Comparison of ENCODE assay signal across 28 cellular contexts in genomic region chr1:116694524-116694923, GRCh38. TPM values are rescaled to one million over a fixed set of nuclear protein-coding genes. Genes with fewer than 3 reads are reported as not detected.
DNase-seq lines count a peak whose midpoint lies in the region; ATAC-seq and TF ChIP-seq lines count a peak whose summit lies in the region.
"Had no signal": no experiment of that assay in that cellular context is flagged by ENCODE, and none has a peak within 500 bp of the region (broad histone marks: within the 10 kb centered on the region; RNA-seq: fewer than 3 reads in every experiment).

No MANE protein-coding gene starts in this region.

- H3K4me3 ChIP-seq in breast epithelium (no peak overlapping the region), fibroblast of the aortic adventitia (ENCODE audit: low read depth, low read length) (no peak overlapping the region), suprapubic skin (no peak overlapping the region), HAP-1 (no peak overlapping the region)
- H3K4me3 ChIP-seq in CD8-positive, alpha-beta memory T cell (ENCODE audit: low read length): no peak overlapping the region
- H3K4me3 ChIP-seq: A549, colonic mucosa, heart right ventricle, uterus had no signal

- no peaks in the 10 kb centered on the region for H3K27me3 ChIP-seq in breast epithelium
- H3K27me3 ChIP-seq in suprapubic skin: no peaks in the 10 kb centered on the region
- no peaks in the 10 kb centered on the region for H3K27me3 ChIP-seq in HAP-1 (ENCODE audit: low read depth)
- H3K27me3 ChIP-seq in CD8-positive, alpha-beta memory T cell (ENCODE audit: insufficient read depth, low read length, poor library complexity, severe bottlenecking): no peaks in the 10 kb centered on the region
- H3K27me3 ChIP-seq: BE2C, colonic mucosa, heart right ventricle, uterus had no signal

- H3K4me1 ChIP-seq in breast epithelium (no peaks in the 10 kb centered on the region), suprapubic skin (peaks cover 34% of the 10 kb centered on the region), HAP-1 (peaks cover 12% of the 10 kb centered on the region)
- no peaks in the 10 kb centered on the region for H3K4me1 ChIP-seq in CD8-positive, alpha-beta memory T cell (ENCODE audit: insufficient read depth, low read length)
- H3K4me1 ChIP-seq: colonic mucosa, heart right ventricle, uterus had no signal

- no peaks in the 10 kb centered on the region for H3K27me3 Mint-ChIP-seq in activated naive CD8-positive, alpha-beta T cell treated with anti-CD3 and anti-CD28 coated beads for 36 hours
- H3K27me3 Mint-ChIP-seq in activated naive CD8-positive, alpha-beta T cell treated with anti-CD3 and anti-CD28 coated beads, Interleukin-2, amount 50 U/mL, for 24 hours: no peaks in the 10 kb centered on the region
- H3K27me3 Mint-ChIP-seq in CD8-positive, alpha-beta memory T cell: peaks cover 8 to 14% of the 10 kb centered on the region in 2 donors

- H3K4me1 Mint-ChIP-seq in activated naive CD8-positive, alpha-beta T cell treated with anti-CD3 and anti-CD28 coated beads for 36 hours: no peaks in the 10 kb centered on the region
- H3K4me1 Mint-ChIP-seq in activated naive CD8-positive, alpha-beta T cell treated with anti-CD3 and anti-CD28 coated beads, Interleukin-2, amount 50 U/mL, for 24 hours: no peaks in the 10 kb centered on the region
- H3K4me1 Mint-ChIP-seq in CD8-positive, alpha-beta memory T cell: no peaks in the 10 kb centered on the region
- H3K4me1 Mint-ChIP-seq: naive thymus-derived CD4-positive, alpha-beta T cell; stimulated activated memory B cell treated with anti-CD40 and anti-IgM and Interleukin-4, amounts not matched to agents 10 μg/mL and 1 μg/mL and 100 μg/mL, for 72 hours had no signal

- WGBS in suprapubic skin: 56% methylated on average over 3 of the region's 3 CpGs

- no peak for TF ChIP-seq EP300 in suprapubic skin (IDR thresholded peaks at IDR 0.05)

- no peak for ATAC-seq in activated naive CD8-positive, alpha-beta T cell treated with anti-CD3 and anti-CD28 coated beads, Interleukin-2, amount 50 U/mL, for 24 hours
- ATAC-seq: A549; activated CD8-positive, alpha-beta T cell treated with anti-CD3 and anti-CD28 coated beads, Interleukin-2, amount 10 ng/mL, durations not matched to agents 7 days and 5 days; effector memory CD8-positive, alpha-beta T cell; naive thymus-derived CD4-positive, alpha-beta T cell; stimulated activated memory B cell treated with anti-CD40 and anti-IgM and Interleukin-4, amounts not matched to agents 10 μg/mL and 1 μg/mL and 100 μg/mL, for 72 hours had no signal

- no peak overlapping the region for H3K4me3 Mint-ChIP-seq in activated naive CD8-positive, alpha-beta T cell treated with anti-CD3 and anti-CD28 coated beads for 36 hours
- H3K4me3 Mint-ChIP-seq in activated naive CD8-positive, alpha-beta T cell treated with anti-CD3 and anti-CD28 coated beads, Interleukin-2, amount 50 U/mL, for 24 hours: no peak overlapping the region
- no peak overlapping the region for H3K4me3 Mint-ChIP-seq in CD8-positive, alpha-beta memory T cell
- H3K4me3 Mint-ChIP-seq: activated CD8-positive, alpha-beta T cell treated with anti-CD3 and anti-CD28 coated beads, Interleukin-2, amount 10 ng/mL, durations not matched to agents 7 days and 5 days; effector memory CD8-positive, alpha-beta T cell; naive thymus-derived CD4-positive, alpha-beta T cell; stimulated activated memory B cell treated with anti-CD40 and anti-IgM and Interleukin-4, amounts not matched to agents 10 μg/mL and 1 μg/mL and 100 μg/mL, for 72 hours; T-helper 1 cell treated with Interleukin-12 subunit alpha and Interleukin-12 subunit beta and Interleukin-4 antibody, amounts not matched to agents 30 μg/mL and 1 μg/mL, for 36 hours had no signal

- H3K9me3 ChIP-seq in breast epithelium (no peaks in the 10 kb centered on the region), suprapubic skin (no peaks in the 10 kb centered on the region), HAP-1 (no peaks in the 10 kb centered on the region)
- H3K9me3 ChIP-seq in CD8-positive, alpha-beta memory T cell (ENCODE audit: low read length): no peaks in the 10 kb centered on the region
- H3K9me3 ChIP-seq: A549, BE2C, colonic mucosa, heart right ventricle, uterus had no signal

- intact Hi-C loops in breast epithelium (cut with DNase I; ENCODE audit: low total_unique reads): no loop called here

- H3K36me3 Mint-ChIP-seq in activated naive CD8-positive, alpha-beta T cell treated with anti-CD3 and anti-CD28 coated beads for 36 hours: no peaks in the 10 kb centered on the region
- H3K36me3 Mint-ChIP-seq in activated naive CD8-positive, alpha-beta T cell treated with anti-CD3 and anti-CD28 coated beads, Interleukin-2, amount 50 U/mL, for 24 hours (ENCODE audit: low read depth): no peaks in the 10 kb centered on the region
- H3K36me3 Mint-ChIP-seq in CD8-positive, alpha-beta memory T cell: peaks cover 0 to 4% (median 2%) of the 10 kb centered on the region in 3 donors
- H3K36me3 Mint-ChIP-seq: naive thymus-derived CD4-positive, alpha-beta T cell; stimulated activated memory B cell treated with anti-CD40 and anti-IgM and Interleukin-4, amounts not matched to agents 10 μg/mL and 1 μg/mL and 100 μg/mL, for 72 hours had no signal

- H3K9me3 Mint-ChIP-seq in activated naive CD8-positive, alpha-beta T cell treated with anti-CD3 and anti-CD28 coated beads for 36 hours: no peaks in the 10 kb centered on the region
- H3K9me3 Mint-ChIP-seq in activated naive CD8-positive, alpha-beta T cell treated with anti-CD3 and anti-CD28 coated beads, Interleukin-2, amount 50 U/mL, for 24 hours: no peaks in the 10 kb centered on the region
- H3K9me3 Mint-ChIP-seq in CD8-positive, alpha-beta memory T cell: no peaks in the 10 kb centered on the region
- H3K9me3 Mint-ChIP-seq: effector memory CD8-positive, alpha-beta T cell; naive thymus-derived CD4-positive, alpha-beta T cell; T-helper 1 cell treated with Interleukin-12 subunit alpha and Interleukin-12 subunit beta and Interleukin-4 antibody, amounts not matched to agents 30 μg/mL and 1 μg/mL, for 36 hours had no signal

- TF ChIP-seq CTCF in breast epithelium (IDR thresholded peaks at IDR 0.05): no peak
- no peak for TF ChIP-seq CTCF in fibroblast of the aortic adventitia (IDR thresholded peaks at IDR 0.05; ENCODE audit: insufficient read depth, low read length)
- no peak for TF ChIP-seq CTCF in suprapubic skin (IDR thresholded peaks at IDR 0.05)

- no peak for TF ChIP-seq POLR2A in breast epithelium (IDR thresholded peaks at IDR 0.05)
- TF ChIP-seq POLR2A in suprapubic skin (IDR thresholded peaks at IDR 0.05): no peak

- CTCF ChIA-PET in CD8-positive, alpha-beta memory T cell (lab: Charles Lee): interaction anchor here (1.1 kb wide), 1 partner anchor 22 kb away, joined by 3 read pairs; no protein-coding TSS in a partner anchor

- DNase-seq in activated naive CD8-positive, alpha-beta T cell treated with anti-CD3 and anti-CD28 coated beads for 36 hours: no peak
- DNase-seq in activated naive CD8-positive, alpha-beta T cell treated with anti-CD3 and anti-CD28 coated beads, Interleukin-2, amount 50 U/mL, for 24 hours: no peak
- DNase-seq in breast epithelium (ENCODE audit: low spot score in 2 of 2) (peak in 1 of 2 donors; percentile 36), fibroblast of the aortic adventitia (ENCODE audit: low read depth) (peak; percentile 28), suprapubic skin (ENCODE audit: low spot score in 2 of 2) (no peak), HAP-1 (ENCODE audit: low spot score in 2 of 2) (no peak)
- DNase-seq in activated CD8-positive, alpha-beta memory T cell treated with anti-CD3 and anti-CD28 coated beads for 24 hours: no peak
- no peak for DNase-seq in CD8-positive, alpha-beta memory T cell
- DNase-seq: activated CD8-positive, alpha-beta T cell treated with anti-CD3 and anti-CD28 coated beads, Interleukin-2, amount 10 ng/mL, durations not matched to agents 7 days and 5 days; activated gamma-delta T cell; activated T-cell treated with anti-CD3 and anti-CD28 coated beads, Interleukin-2, amount 50 U/mL, for 1 hour; BE2C; colonic mucosa; DMS79; effector memory CD8-positive, alpha-beta T cell; heart right ventricle; naive thymus-derived CD4-positive, alpha-beta T cell; NCI-H187; NCI-H2227 treated with DMSO at 0.1 percent for 48 hours; OCI-M1; stimulated activated CD4-positive, alpha-beta T cell treated with anti-CD3 and anti-CD28 coated beads, Interleukin-2, amount 100 ng/mL, for 48 hours; uterus had no signal

- in situ Hi-C loops in HAP-1 (cut with MboI; ENCODE audit: low sequenced_read_pairs): no loop called here

- peak overlapping the region; percentile 62 for H3K27ac Mint-ChIP-seq in activated naive CD8-positive, alpha-beta T cell treated with anti-CD3 and anti-CD28 coated beads for 36 hours
- no peak overlapping the region for H3K27ac Mint-ChIP-seq in activated naive CD8-positive, alpha-beta T cell treated with anti-CD3 and anti-CD28 coated beads, Interleukin-2, amount 50 U/mL, for 24 hours
- peak overlapping the region in 1 of 8 donors; percentile 65 for H3K27ac Mint-ChIP-seq in CD8-positive, alpha-beta memory T cell
- H3K27ac Mint-ChIP-seq: activated CD8-positive, alpha-beta T cell treated with anti-CD3 and anti-CD28 coated beads, Interleukin-2, amount 10 ng/mL, durations not matched to agents 7 days and 5 days; effector memory CD8-positive, alpha-beta T cell; naive thymus-derived CD4-positive, alpha-beta T cell; stimulated activated memory B cell treated with anti-CD40 and anti-IgM and Interleukin-4, amounts not matched to agents 10 μg/mL and 1 μg/mL and 100 μg/mL, for 72 hours; T-helper 1 cell treated with Interleukin-12 subunit alpha and Interleukin-12 subunit beta and Interleukin-4 antibody, amounts not matched to agents 30 μg/mL and 1 μg/mL, for 36 hours had no signal

- POLR2A ChIA-PET in CD8-positive, alpha-beta memory T cell (lab: Charles Lee): no interaction called here

- H3K27ac ChIP-seq in breast epithelium (peak overlapping the region; percentile 48 to 62), suprapubic skin (peak overlapping the region; percentile 80)
- no peak overlapping the region for H3K27ac ChIP-seq in CD8-positive, alpha-beta memory T cell (ENCODE audit: low read depth, low read length)
- H3K27ac ChIP-seq: colonic mucosa, heart right ventricle, KMS-11, uterus had no signal

- H3K36me3 ChIP-seq in breast epithelium: no peaks in the 10 kb centered on the region
- no peaks in the 10 kb centered on the region for H3K36me3 ChIP-seq in suprapubic skin
- no peaks in the 10 kb centered on the region for H3K36me3 ChIP-seq in HAP-1 (replicated peaks)
- H3K36me3 ChIP-seq in CD8-positive, alpha-beta memory T cell (ENCODE audit: insufficient read depth, low read length): no peaks in the 10 kb centered on the region
- H3K36me3 ChIP-seq: BE2C, colonic mucosa, heart right ventricle, uterus had no signal

RNA-seq across cellular contexts. Expression of gene IGSF3, which starts 27.0 kb away (rescaled TPM):
- total RNA-seq in activated naive CD8-positive, alpha-beta T cell treated with anti-CD3 and anti-CD28 coated beads for 36 hours: under 1 TPM; 0.70 to 0.92 TPM
- total RNA-seq in breast epithelium: 10 to 100 TPM in 2 of 3 donors, 1 to 10 TPM in 1; 1.1 to 21.6 (median 19.6) TPM
- 0.27 TPM in 1 of 2 replicates, not detected in the other for total RNA-seq in fibroblast of the aortic adventitia (ENCODE audit: low replicate concordance)
- total RNA-seq in suprapubic skin: 10 to 100 TPM; 48.1 to 59.2 (median 55.6) TPM
- 1 to 10 TPM; 1.8 to 2.0 TPM for total RNA-seq in CD8-positive, alpha-beta memory T cell
- polyA plus RNA-seq in CD8-positive, alpha-beta memory T cell: not detected

RNA-seq across cellular contexts. Expression of gene CD2, which starts 59.7 kb away (rescaled TPM):
- total RNA-seq in activated naive CD8-positive, alpha-beta T cell treated with anti-CD3 and anti-CD28 coated beads for 36 hours: 100 to 1,000 TPM; 291 TPM
- total RNA-seq in breast epithelium (1 to 10 TPM; 1.4 to 3.9 (median 3.5) TPM), fibroblast of the aortic adventitia (ENCODE audit: low replicate concordance) (0.65 TPM in 1 of 2 replicates, not detected in the other), suprapubic skin (1 to 10 TPM in 1 of 4 donors, under 1 TPM in 1, not detected in 2; 0.39 to 1.7 TPM)
- 100 to 1,000 TPM; 353 to 364 TPM for total RNA-seq in CD8-positive, alpha-beta memory T cell
- 440 TPM for polyA plus RNA-seq in CD8-positive, alpha-beta memory T cell
- total RNA-seq: H4, SK-MEL-5 had no signal
- polyA plus RNA-seq: A549 had no signal

Comparison
In these comparisons a context has a peak if more than half of its experiments do, and no peak if none do; other contexts are left out.
1. RNA of gene CD2, which starts 59.7 kb away (total RNA-seq): 353 to 364 TPM in CD8-positive, alpha-beta memory T cell and 291 TPM in activated naive CD8-positive, alpha-beta T cell treated with anti-CD3 and anti-CD28 coated beads for 36 hours; 1.4 to 3.9 TPM in breast epithelium, 0.39 to 1.7 TPM in suprapubic skin and 0.65 TPM in fibroblast of the aortic adventitia; every median in the first group is over 10 times any median in the second.